8 cellular contexts compared by ENCODE assay signal in genomic region chr6:85015396-85015990, GRCh38.
DNase-seq lines count a peak whose midpoint lies in the region; ATAC-seq, FAIRE-seq and TF ChIP-seq lines count a peak whose summit lies in the region.

No MANE protein-coding gene starts in this region.

- no peaks in the 10 kb centered on the region for H3K79me2 ChIP-seq in PC-9 (ENCODE audit: low read depth)
- no peaks in the 10 kb centered on the region for H3K79me2 ChIP-seq in endothelial cell of umbilical vein (ENCODE audit: control insufficient read depth, insufficient read depth, low read length)

- no peak overlapping the region for H3K27ac Mint-ChIP-seq in neural crest cell (ENCODE audit: unreplicated experiment)
- H3K27ac Mint-ChIP-seq in naive thymus-derived CD8-positive, alpha-beta T cell: no peak overlapping the region

- TF ChIP-seq CTCF in A673 (conservative IDR thresholded peaks at IDR 0.05; ENCODE audit: low read depth, low read length): peak; percentile 80
- peak; percentile 54 for TF ChIP-seq CTCF in GM13977 (IDR thresholded peaks at IDR 0.05; ENCODE audit: extremely low read depth, insufficient read depth, missing control alignments)
- peak; percentile 74 for TF ChIP-seq CTCF in PC-9 (conservative IDR thresholded peaks at IDR 0.05)
- TF ChIP-seq CTCF in endothelial cell of umbilical vein (IDR thresholded peaks at IDR 0.05; ENCODE audit: extremely low read depth in 1 of 2, insufficient read depth in 1 of 2, low read depth in 1 of 2, low read length in 2 of 2): peak; percentile 80 to 82
- TF ChIP-seq CTCF in neural crest cell (conservative IDR thresholded peaks at IDR 0.05): peak; percentile 76

- no peak overlapping the region for H3K4me3 Mint-ChIP-seq in neural crest cell
- no peak overlapping the region for H3K4me3 Mint-ChIP-seq in naive thymus-derived CD8-positive, alpha-beta T cell

- H2AFZ ChIP-seq in PC-9 (no peak overlapping the region; the same call in 1 of the 2 replicates), endothelial cell of umbilical vein (ENCODE audit: low read depth, low read length) (no peak overlapping the region)

- no peaks in the 10 kb centered on the region for H3F3A ChIP-seq in PC-9 (ENCODE audit: insufficient read depth, low read depth)

- peaks cover 19% of the 10 kb centered on the region for H3K4me1 Mint-ChIP-seq in neural crest cell
- H3K4me1 Mint-ChIP-seq in naive thymus-derived CD8-positive, alpha-beta T cell: no peaks in the 10 kb centered on the region

- H3K36me3 Mint-ChIP-seq in neural crest cell (ENCODE audit: low read depth): no peaks in the 10 kb centered on the region
- peaks cover 0 to 3% (median 0%) of the 10 kb centered on the region in 3 donors for H3K36me3 Mint-ChIP-seq in naive thymus-derived CD8-positive, alpha-beta T cell

- POLR2A ChIA-PET in A673 (lab: Charles Lee; ENCODE audit: low non-redundant PET): no interaction called here
- POLR2A ChIA-PET in PC-9 (lab: Charles Lee; ENCODE audit: unreplicated experiment): no interaction called here
- POLR2A ChIA-PET in endothelial cell of umbilical vein (lab: Charles Lee): no interaction called here
- POLR2A ChIA-PET in naive thymus-derived CD8-positive, alpha-beta T cell (lab: Charles Lee): no interaction called here

- no peaks in the 10 kb centered on the region for H3K27me3 ChIP-seq in A673 (replicated peaks; ENCODE audit: insufficient read depth, low read depth, low read length, poor library complexity)
- no peaks in the 10 kb centered on the region for H3K27me3 ChIP-seq in PC-9 (ENCODE audit: insufficient read depth, low read depth)
- H3K27me3 ChIP-seq in endothelial cell of umbilical vein (ENCODE audit: control insufficient read depth in 2 of 2, insufficient read depth in 2 of 2, low read length in 2 of 2): peaks cover 9% of the 10 kb centered on the region in 2 experiments

- CTCF ChIA-PET in A673 (lab: Charles Lee) (interaction anchor here (1.4 kb wide), 1 partner anchor 308 kb away, joined by 5 read pairs; no protein-coding TSS in a partner anchor), PC-9 (lab: Charles Lee) (interaction anchor here (0.7 kb wide), 1 partner anchor 112 kb away, joined by 3 read pairs; no protein-coding TSS in a partner anchor), endothelial cell of umbilical vein (lab: Charles Lee) (interaction anchor here (0.6 to 1.8 kb wide), 20 partner anchors 9 to 788 kb away, joined by 3 to 10 read pairs (median 4); partner anchors contain the start of gene CEP162)

- dilution Hi-C loops in endothelial cell of umbilical vein (cut with MboI; ENCODE audit: extremely low pct_ligation_motif_present, low sequenced_read_pairs): no loop called here

- in situ Hi-C loops in GM13977 (cut with MboI; ENCODE audit: low pct_unique_long_range_greater_than_20kb, low sequenced_read_pairs, unreplicated experiment): no loop called here

- H3K9me2 ChIP-seq in PC-9 (ENCODE audit: insufficient read depth): no peaks in the 10 kb centered on the region

- H4K20me1 ChIP-seq in PC-9 (ENCODE audit: insufficient read depth) (no peaks in the 10 kb centered on the region), endothelial cell of umbilical vein (replicated peaks; ENCODE audit: control insufficient read depth, extremely low read depth, insufficient read depth, low read length) (no peaks in the 10 kb centered on the region)

- no peak overlapping the region for H3K27ac ChIP-seq in A673 (ENCODE audit: low read depth, low read length, poor library complexity, severe bottlenecking)
- no peak overlapping the region for H3K27ac ChIP-seq in PC-9
- no peak overlapping the region for H3K27ac ChIP-seq in endothelial cell of umbilical vein (ENCODE audit: insufficient read depth, low read depth, low read length)

- no peaks in the 10 kb centered on the region for H3K9me3 Mint-ChIP-seq in neural crest cell
- H3K9me3 Mint-ChIP-seq in naive thymus-derived CD8-positive, alpha-beta T cell: peaks cover 0 to 16% (median 2%) of the 10 kb centered on the region in 9 donors

- no peaks in the 10 kb centered on the region for H3K9me3 ChIP-seq in A673 (ENCODE audit: low read depth, low read length, poor library complexity, severe bottlenecking)
- H3K9me3 ChIP-seq in PC-9 (ENCODE audit: insufficient read depth, low read depth): no peaks in the 10 kb centered on the region
- no peaks in the 10 kb centered on the region for H3K9me3 ChIP-seq in endothelial cell of umbilical vein (replicated peaks; ENCODE audit: control insufficient read depth, insufficient read depth, low read length)

- BruUV-seq in A673 (replicated peaks; lab: Mats Ljungman, UMichigan) (no TSS peak), PC-9 (replicated peaks; lab: Mats Ljungman, UMichigan) (no TSS peak), endothelial cell of umbilical vein (replicated peaks; lab: Mats Ljungman, UMichigan) (no TSS peak)

- peaks cover 21% of the 10 kb centered on the region for H3K27me3 Mint-ChIP-seq in neural crest cell (ENCODE audit: low read depth)
- H3K27me3 Mint-ChIP-seq in naive thymus-derived CD8-positive, alpha-beta T cell: peaks cover 4 to 31% (median 9%) of the 10 kb centered on the region in 5 donors

- DNase-seq in A673 (ENCODE audit: low spot score) (peak; percentile 77), GM13977 (ENCODE audit: low spot score) (no peak), PC-9 (peak in 1 of 2 experiments; percentile 56), endothelial cell of umbilical vein (ENCODE audit: low read depth, low spot score) (peak; percentile 83), neural crest cell (ENCODE audit: low read depth, low spot score) (peak; percentile 61), T-helper 9 cell (no peak)
- no peak for DNase-seq in naive thymus-derived CD8-positive, alpha-beta T cell

- peak; percentile 96 for FAIRE-seq in endothelial cell of umbilical vein (lab: Jason Lieb, UNC)

- intact Hi-C loops in A673 (cut with micrococcal nuclease; ENCODE audit: unreplicated experiment): loop anchor here (1.0 kb wide), 1 partner anchor 112 kb away; no protein-coding TSS in a partner anchor
- intact Hi-C loops in PC-9 (cut with micrococcal nuclease; ENCODE audit: unreplicated experiment): loop anchor here (1.0 to 5.0 kb wide), 3 partner anchors 112 to 733 kb away; no protein-coding TSS in a partner anchor
- intact Hi-C loops in endothelial cell of umbilical vein (cut with micrococcal nuclease): loop anchor here (1.0 to 5.0 kb wide), 8 partner anchors 37 to 731 kb away; no protein-coding TSS in a partner anchor

- H3K4me2 ChIP-seq in PC-9 (peak overlapping the region; percentile 34; the same call in 1 of the 2 replicates), endothelial cell of umbilical vein (ENCODE audit: insufficient read depth, low read length) (no peak overlapping the region)

- no peaks in the 10 kb centered on the region for H3K9me1 ChIP-seq in endothelial cell of umbilical vein (replicated peaks; ENCODE audit: control insufficient read depth, extremely low read depth, insufficient read depth, low read length)

- H3K4me1 ChIP-seq in A673 (ENCODE audit: insufficient read depth, low read length, poor library complexity, severe bottlenecking): no peaks in the 10 kb centered on the region
- H3K4me1 ChIP-seq in PC-9 (replicated peaks; ENCODE audit: insufficient read depth): no peaks in the 10 kb centered on the region
- no peaks in the 10 kb centered on the region for H3K4me1 ChIP-seq in endothelial cell of umbilical vein (ENCODE audit: control insufficient read depth, extremely low read depth, insufficient read depth, low read length)

- peak; percentile 90 for ATAC-seq in HG02973 (IDR thresholded peaks at IDR 0.05; ENCODE audit: unreplicated experiment)
- no peak for ATAC-seq in naive thymus-derived CD8-positive, alpha-beta T cell

- H3K9ac ChIP-seq in endothelial cell of umbilical vein (replicated peaks; ENCODE audit: extremely low read depth, insufficient read depth, low read length): no peak overlapping the region

- no peaks in the 10 kb centered on the region for H3K36me3 ChIP-seq in A673 (ENCODE audit: insufficient read depth, low read length, poor library complexity, severe bottlenecking)
- no peaks in the 10 kb centered on the region for H3K36me3 ChIP-seq in PC-9 (ENCODE audit: low read depth)
- H3K36me3 ChIP-seq in endothelial cell of umbilical vein (ENCODE audit: control insufficient read depth in 2 of 2, extremely low read depth in 1 of 2, insufficient read depth in 2 of 2, low read length in 2 of 2): no peaks in the 10 kb centered on the region

- TF ChIP-seq POLR2A in endothelial cell of umbilical vein (IDR thresholded peaks at IDR 0.05; ENCODE audit: low read depth, low read length): no peak

- no peak overlapping the region for H3K4me3 ChIP-seq in A673 (ENCODE audit: low read depth, low read length, poor library complexity, severe bottlenecking)
- no peak overlapping the region for H3K4me3 ChIP-seq in PC-9
- no peak overlapping the region for H3K4me3 ChIP-seq in endothelial cell of umbilical vein (replicated peaks in 1 of 3; ENCODE audit: insufficient read depth in 1 of 3, low read depth in 1 of 3, low read length in 3 of 3)

TF ChIP-seq in endothelial cell of umbilical vein, 7 proteins besides CTCF, POLR2A, EP300 and RAD21:
- TF ChIP-seq POLR2AphosphoS5 (IDR thresholded peaks at IDR 0.05; ENCODE audit: insufficient read depth, low read depth, low read length) (no peak), MYC (IDR thresholded peaks at IDR 0.05; ENCODE audit: low read depth, low read length) (no peak), GATA2 (IDR thresholded peaks at IDR 0.05; ENCODE audit: insufficient read depth, insufficient read length, low read depth, low read length) (no peak), EZH2 (IDR thresholded peaks at IDR 0.05; ENCODE audit: borderline replicate concordance, low read depth, low read length, severe bottlenecking) (no peak), JUN (IDR thresholded peaks at IDR 0.05; ENCODE audit: borderline replicate concordance, insufficient read depth, insufficient read length, low read depth) (no peak), FOS (IDR thresholded peaks at IDR 0.05; ENCODE audit: borderline replicate concordance, insufficient read depth, low read length) (no peak), MAX (IDR thresholded peaks at IDR 0.05; ENCODE audit: insufficient read depth, insufficient read length) (no peak)

Comparison
In these comparisons a context has a peak if more than half of its experiments do, and no peak if none do; other contexts are left out.
1. DNase-seq: peak in A673 (single experiment), endothelial cell of umbilical vein (single experiment) and neural crest cell (single experiment); none in GM13977 (single experiment), T-helper 9 cell (single experiment) and naive thymus-derived CD8-positive, alpha-beta T cell (0 of 10).
2. Peak in every context shown above with its lines, with median percentiles within 50 percentile points of each other: CTCF ChIP-seq.